35 cellular contexts compared by ENCODE assay signal in the genomic region with DNA sequence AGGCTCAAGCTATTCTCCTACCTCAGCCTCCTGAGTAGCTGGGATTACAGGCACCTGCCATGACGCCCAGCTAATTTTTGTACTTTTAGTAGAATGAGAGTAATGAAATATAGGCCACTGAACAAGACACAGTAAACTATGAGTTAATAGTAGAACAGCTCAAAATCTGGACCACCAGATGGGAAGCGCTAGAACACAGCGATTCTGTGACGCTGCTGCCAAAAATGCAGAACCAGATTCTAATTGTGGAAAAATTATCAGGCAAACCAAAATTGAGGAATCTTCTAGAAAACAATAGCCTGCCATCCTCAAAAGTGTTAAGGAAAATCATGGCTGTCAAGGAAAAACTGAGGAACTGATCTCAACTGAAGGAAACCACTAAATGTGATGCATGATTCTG.
"Had no signal": no experiment of that assay in that cellular context is flagged by ENCODE, and none has a peak within 500 bp of the region (broad histone marks: within the 10 kb centered on the region; RNA-seq: fewer than 3 reads in every experiment).

No MANE protein-coding gene starts in this region.

- H3K27me3 ChIP-seq: adrenal gland, body of pancreas, dorsolateral prefrontal cortex, esophagus muscularis mucosa, gastrocnemius medialis, heart left ventricle had no signal

- H3K36me3 Mint-ChIP-seq: activated CD4-positive, alpha-beta memory T cell treated with anti-CD3 and anti-CD28 coated beads for 36 hours; activated CD8-positive, alpha-beta memory T cell treated with anti-CD3 and anti-CD28 coated beads, Interleukin-2, amount 10 ng/mL, durations not matched to agents 7 days and 5 days; activated naive CD4-positive, alpha-beta T cell treated with anti-CD3 and anti-CD28 coated beads, Interleukin-2, amount 50 U/mL, for 24 hours; activated naive CD8-positive, alpha-beta T cell treated with anti-CD3 and anti-CD28 coated beads for 36 hours had no signal

- H3K4me1 Mint-ChIP-seq: activated CD8-positive, alpha-beta memory T cell treated with anti-CD3 and anti-CD28 coated beads, Interleukin-2, amount 10 ng/mL, durations not matched to agents 7 days and 5 days had no signal

- H3K9me3 Mint-ChIP-seq: activated CD4-positive, alpha-beta memory T cell treated with anti-CD3 and anti-CD28 coated beads for 36 hours; activated naive CD4-positive, alpha-beta T cell treated with anti-CD3 and anti-CD28 coated beads for 36 hours; activated naive CD8-positive, alpha-beta T cell treated with anti-CD3 and anti-CD28 coated beads for 36 hours; activated T-helper 2 cell treated with anti-CD3 and anti-CD28 coated beads, Interferon-gamma antibody, Interleukin-2, Interleukin-4, amounts not matched to agents 10 μg/mL and 5 μg/mL and 100 μg/mL, durations not matched to agents 14 hours and 24 hours and 36 hours; dendritic cell treated with granulocyte-macrophage colony-stimulating factor and Interleukin-4, amounts not matched to agents 40 ng/mL and 50 ng/mL, for 4 days; endodermal cell had no signal

- H3K9me3 ChIP-seq: adrenal gland, body of pancreas, esophagus muscularis mucosa, gastrocnemius medialis, heart left ventricle had no signal

- H3K27me3 Mint-ChIP-seq: activated CD4-positive, alpha-beta memory T cell treated with anti-CD3 and anti-CD28 coated beads for 36 hours; activated CD4-positive, alpha-beta T cell treated with anti-CD3 and anti-CD28 coated beads for 36 hours; activated naive CD4-positive, alpha-beta T cell treated with anti-CD3 and anti-CD28 coated beads, Interleukin-2, amount 50 U/mL, for 24 hours; activated naive CD8-positive, alpha-beta T cell treated with anti-CD3 and anti-CD28 coated beads for 36 hours; activated naive CD8-positive, alpha-beta T cell treated with anti-CD3 and anti-CD28 coated beads, Interleukin-2, amount 50 U/mL, for 24 hours; dendritic cell treated with granulocyte-macrophage colony-stimulating factor and Interleukin-4, amounts not matched to agents 40 ng/mL and 50 ng/mL, for 4 days; T-helper 17 cell had no signal

- H3K27ac Mint-ChIP-seq: activated CD4-positive, alpha-beta memory T cell treated with anti-CD3 and anti-CD28 coated beads for 36 hours; activated CD4-positive, alpha-beta T cell treated with anti-CD3 and anti-CD28 coated beads for 36 hours; activated CD4-positive, alpha-beta T cell treated with anti-CD3 and anti-CD28 coated beads, Interleukin-2, amount 10 ng/mL, durations not matched to agents 24 days and 14 days; activated CD8-positive, alpha-beta memory T cell treated with anti-CD3 and anti-CD28 coated beads, Interleukin-2, amount 10 ng/mL, durations not matched to agents 7 days and 5 days; activated CD8-positive, alpha-beta T cell treated with anti-CD3 and anti-CD28 coated beads, Interleukin-2, amount 10 ng/mL, durations not matched to agents 7 days and 5 days; activated naive CD4-positive, alpha-beta T cell treated with anti-CD3 and anti-CD28 coated beads for 36 hours; activated naive CD4-positive, alpha-beta T cell treated with anti-CD3 and anti-CD28 coated beads, Interleukin-2, amount 50 U/mL, for 24 hours; activated naive CD8-positive, alpha-beta T cell treated with anti-CD3 and anti-CD28 coated beads for 36 hours; activated naive CD8-positive, alpha-beta T cell treated with anti-CD3 and anti-CD28 coated beads, Interleukin-2, amount 50 U/mL, for 24 hours; activated T-helper 1 cell treated with anti-CD3 and anti-CD28 coated beads, Interleukin-12 subunit alpha, Interleukin-12 subunit beta, Interleukin-2, Interleukin-4 antibody, amounts not matched to agents 30 ng/mL and 10 ng/mL and 1 ng/mL, durations not matched to agents 14 hours and 24 hours and 36 hours; activated T-helper 2 cell treated with anti-CD3 and anti-CD28 coated beads, Interferon-gamma antibody, Interleukin-2, Interleukin-4, amounts not matched to agents 10 μg/mL and 5 μg/mL and 100 μg/mL, durations not matched to agents 14 hours and 24 hours and 36 hours; dendritic cell treated with granulocyte-macrophage colony-stimulating factor and Interleukin-4, amounts not matched to agents 40 ng/mL and 50 ng/mL, for 4 days; endodermal cell; T-helper 17 cell; T-helper 2 cell treated with Interferon-gamma antibody and Interleukin-4, amounts not matched to agents 5 μg/mL and 100 μg/mL, for 36 hours had no signal

- H3K4me1 ChIP-seq: adrenal gland, body of pancreas, esophagus muscularis mucosa, foreskin keratinocyte, gastrocnemius medialis, heart left ventricle had no signal

- H3K27ac ChIP-seq: adrenal gland, body of pancreas, coronary artery, esophagus muscularis mucosa, foreskin keratinocyte, gastrocnemius medialis, heart left ventricle, WERI-Rb-1 had no signal

- H3K4me3 Mint-ChIP-seq: activated CD4-positive, alpha-beta memory T cell treated with anti-CD3 and anti-CD28 coated beads for 36 hours; activated CD4-positive, alpha-beta T cell treated with anti-CD3 and anti-CD28 coated beads for 36 hours; activated CD4-positive, alpha-beta T cell treated with anti-CD3 and anti-CD28 coated beads, Interleukin-2, amount 10 ng/mL, durations not matched to agents 24 days and 14 days; activated CD8-positive, alpha-beta memory T cell treated with anti-CD3 and anti-CD28 coated beads, Interleukin-2, amount 10 ng/mL, durations not matched to agents 7 days and 5 days; activated CD8-positive, alpha-beta T cell treated with anti-CD3 and anti-CD28 coated beads, Interleukin-2, amount 10 ng/mL, durations not matched to agents 7 days and 5 days; activated naive CD4-positive, alpha-beta T cell treated with anti-CD3 and anti-CD28 coated beads for 36 hours; activated naive CD4-positive, alpha-beta T cell treated with anti-CD3 and anti-CD28 coated beads, Interleukin-2, amount 50 U/mL, for 24 hours; activated naive CD8-positive, alpha-beta T cell treated with anti-CD3 and anti-CD28 coated beads for 36 hours; activated naive CD8-positive, alpha-beta T cell treated with anti-CD3 and anti-CD28 coated beads, Interleukin-2, amount 50 U/mL, for 24 hours; activated T-helper 1 cell treated with anti-CD3 and anti-CD28 coated beads, Interleukin-12 subunit alpha, Interleukin-12 subunit beta, Interleukin-2, Interleukin-4 antibody, amounts not matched to agents 30 ng/mL and 10 ng/mL and 1 ng/mL, durations not matched to agents 14 hours and 24 hours and 36 hours; dendritic cell treated with granulocyte-macrophage colony-stimulating factor and Interleukin-4, amounts not matched to agents 40 ng/mL and 50 ng/mL, for 4 days; endodermal cell; T-helper 17 cell; T-helper 2 cell treated with Interferon-gamma antibody and Interleukin-4, amounts not matched to agents 5 μg/mL and 100 μg/mL, for 36 hours had no signal

- H3K4me3 ChIP-seq: adrenal gland, body of pancreas, coronary artery, dorsolateral prefrontal cortex, esophagus muscularis mucosa, gastrocnemius medialis, heart left ventricle had no signal

- H3K36me3 ChIP-seq: adrenal gland, esophagus muscularis mucosa, gastrocnemius medialis, heart left ventricle, WERI-Rb-1 had no signal

- DNase-seq: activated CD4-positive, alpha-beta memory T cell treated with anti-CD3 and anti-CD28 coated beads for 36 hours; activated CD4-positive, alpha-beta T cell treated with anti-CD3 and anti-CD28 coated beads for 36 hours; activated CD4-positive, alpha-beta T cell treated with anti-CD3 and anti-CD28 coated beads, Interleukin-2, amount 10 ng/mL, durations not matched to agents 24 days and 14 days; activated CD4-positive, CD25-positive, alpha-beta regulatory T cell; activated CD4-positive, CD25-positive, alpha-beta regulatory T cell treated with anti-CD3 and anti-CD28 coated beads, Interleukin-2, amount 50 U/mL, for 72 hours; activated CD8-positive, alpha-beta memory T cell treated with anti-CD3 and anti-CD28 coated beads, Interleukin-2, amount 10 ng/mL, durations not matched to agents 7 days and 5 days; activated CD8-positive, alpha-beta memory T cell treated with anti-CD3 and anti-CD28 coated beads, Interleukin-2, amount 50 U/mL, for 4 hours; activated CD8-positive, alpha-beta T cell treated with anti-CD3 and anti-CD28 coated beads, Interleukin-2, amount 10 ng/mL, durations not matched to agents 7 days and 5 days; activated naive CD4-positive, alpha-beta T cell treated with anti-CD3 and anti-CD28 coated beads for 36 hours; activated naive CD8-positive, alpha-beta T cell treated with anti-CD3 and anti-CD28 coated beads for 36 hours; activated naive CD8-positive, alpha-beta T cell treated with anti-CD3 and anti-CD28 coated beads, Interleukin-2, amount 50 U/mL, for 24 hours; activated T-cell treated with anti-CD3 and anti-CD28 coated beads, Interleukin-2, amount 50 U/mL, for 1 hour; activated T-cell treated with anti-CD3 and anti-CD28 coated beads, Interleukin-2, amount 50 U/mL, for 48 hours; adrenal gland; aorta; body of pancreas; effector memory CD4-positive, alpha-beta T cell; endodermal cell; erythroblast; foreskin keratinocyte; gastrocnemius medialis; glutamatergic neuron; heart left ventricle; T-helper 1 cell; T-helper 17 cell; T1000; WERI-Rb-1 had no signal
